Comparison of ENCODE assay signal across 1 cellular context in the genomic region with DNA sequence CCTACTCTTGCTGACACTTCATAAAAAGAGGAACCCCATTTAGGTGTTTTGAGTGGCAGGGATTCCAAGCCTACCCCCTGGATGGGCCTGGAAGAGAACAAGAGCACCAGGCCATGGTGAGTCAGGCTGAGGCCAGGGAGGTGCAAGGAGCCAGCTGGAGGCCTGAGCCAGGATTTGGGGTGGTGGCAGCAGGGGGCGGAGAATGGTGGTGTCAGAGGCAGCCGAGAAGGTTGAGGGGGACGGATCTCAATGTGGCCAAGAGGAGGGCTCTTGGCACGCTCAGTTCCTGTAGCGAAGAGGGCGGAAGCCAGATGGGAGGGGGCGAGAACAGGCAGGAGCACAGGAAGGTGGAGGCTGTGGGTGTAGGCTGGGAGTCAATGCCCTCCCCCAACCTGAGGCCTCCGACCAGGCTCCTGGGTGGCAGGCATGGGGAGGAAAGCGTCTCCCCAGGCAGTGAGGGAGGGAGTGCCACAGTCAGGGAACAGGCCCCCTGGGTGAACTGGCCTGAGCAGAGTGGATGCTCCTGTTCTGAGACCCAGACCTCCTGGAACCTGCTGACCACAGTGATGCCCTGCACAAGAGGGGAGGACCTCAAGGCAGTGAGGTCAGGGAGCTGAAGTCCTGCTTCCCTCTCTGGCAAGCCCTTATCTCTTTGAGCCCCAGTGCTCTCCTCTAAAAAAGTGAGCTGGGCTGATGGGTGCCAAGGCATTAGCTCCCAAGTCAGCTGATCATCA.
TF ChIP-seq lines count a peak whose summit lies in the region.

No MANE protein-coding gene starts in this region.

TF ChIP-seq in HepG2, 621 proteins besides CTCF, POLR2A, EP300 and RAD21:
- TF ChIP-seq AGO2 (optimal IDR thresholded peaks at IDR 0.05; ENCODE audit: low read depth, low read length) (peak; percentile 32), REL (CRISPR knock-in tag; conservative IDR thresholded peaks at IDR 0.05) (no peak)
